ENCODE assay signal across 20 cellular contexts in the genomic region with DNA sequence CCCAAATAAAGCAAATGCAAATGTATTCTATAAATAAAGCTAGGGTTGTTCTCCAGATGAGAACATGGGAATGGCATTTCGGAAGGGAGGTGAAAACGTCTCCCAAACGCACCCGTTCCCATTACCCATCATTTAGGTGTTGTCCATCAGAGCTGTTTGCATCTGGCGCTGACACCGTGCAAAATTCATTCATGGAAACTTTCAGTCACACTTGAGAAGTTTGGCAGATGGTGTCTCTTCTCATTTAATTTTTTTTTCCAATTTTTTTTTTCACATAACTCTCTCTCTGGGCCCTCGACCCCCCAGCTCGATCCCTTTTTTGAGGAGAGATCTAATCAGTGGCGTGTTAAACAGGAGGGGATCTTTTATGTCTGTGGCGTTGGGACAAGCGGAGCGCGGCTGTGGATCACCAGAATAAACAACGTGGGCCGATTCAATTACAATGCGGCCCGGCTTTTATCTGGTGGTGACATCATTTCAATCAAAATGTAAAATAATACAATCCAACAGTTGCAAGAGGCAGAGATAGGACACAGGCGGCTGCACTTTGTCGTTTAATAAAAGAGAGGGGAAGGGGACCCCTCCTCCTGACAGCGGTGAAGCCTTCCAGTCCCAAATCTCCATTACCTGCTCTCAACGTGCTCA.
"Had no signal": no experiment of that assay in that cellular context is flagged by ENCODE, and none has a peak within 500 bp of the region (broad histone marks: within the 10 kb centered on the region; RNA-seq: fewer than 3 reads in every experiment).

No MANE protein-coding gene starts in this region.

- ATAC-seq: activated CD8-positive, alpha-beta T cell treated with anti-CD3 and anti-CD28 coated beads, Interleukin-2, amount 10 ng/mL, durations not matched to agents 7 days and 5 days; activated naive CD8-positive, alpha-beta T cell treated with anti-CD3 and anti-CD28 coated beads, Interleukin-2, amount 50 U/mL, for 24 hours; naive thymus-derived CD4-positive, alpha-beta T cell; stimulated activated naive CD8-positive, alpha-beta T cell treated with anti-CD3 and anti-CD28 coated beads, Interleukin-15, Interleukin-2, amounts not matched to agents 100 U/mL and 50 U/mL, for 24 hours had no signal

- H3K4me1 ChIP-seq: colonic mucosa had no signal

- H3K9me3 ChIP-seq: colonic mucosa had no signal

- H3K36me3 ChIP-seq: brain microvascular endothelial cell, colonic mucosa had no signal

- H3K27ac ChIP-seq: brain microvascular endothelial cell, colonic mucosa had no signal

- H3K27me3 ChIP-seq: brain microvascular endothelial cell, colonic mucosa had no signal

- H3K4me3 ChIP-seq: colonic mucosa had no signal

- DNase-seq: activated CD4-positive, alpha-beta T cell treated with anti-CD3 and anti-CD28 coated beads, Interleukin-2, amount 10 ng/mL, durations not matched to agents 24 days and 14 days; activated CD8-positive, alpha-beta T cell treated with anti-CD3 and anti-CD28 coated beads, Interleukin-2, amount 10 ng/mL, durations not matched to agents 7 days and 5 days; activated effector memory CD4-positive, alpha-beta T cell treated with Interleukin-2 at 50 U/mL for 16 hours; activated naive CD4-positive, alpha-beta T cell treated with anti-CD3 and anti-CD28 coated beads, Interleukin-2, amount 10 ng/mL, durations not matched to agents 7 days and 5 days; activated naive CD8-positive, alpha-beta T cell treated with anti-CD3 and anti-CD28 coated beads, Interleukin-2, amount 50 U/mL, for 24 hours; activated T-cell treated with anti-CD3 and anti-CD28 coated beads, Interleukin-2, amount 50 U/mL, for 48 hours; anterior cingulate cortex; brain microvascular endothelial cell; colonic mucosa; hypothalamus; islet precursor cell; left ventricle myocardium superior; naive thymus-derived CD4-positive, alpha-beta T cell; occipital lobe; stimulated activated CD4-positive, alpha-beta T cell treated with anti-CD3 and anti-CD28 coated beads, Interleukin-2, amount 100 ng/mL, for 24 hours; stimulated activated naive CD8-positive, alpha-beta T cell treated with anti-CD3 and anti-CD28 coated beads, Interleukin-15, Interleukin-2, amounts not matched to agents 100 U/mL and 50 U/mL, for 24 hours; substantia nigra; T-helper 1 cell; T-helper 9 cell; trophoblast cell had no signal
